In genomic region chr4:15479089-15479912, GRCh38 we compare ENCODE assay signal across 8 cellular contexts. TPM values are rescaled to one million over a fixed set of nuclear protein-coding genes. Genes with fewer than 3 reads are reported as not detected.
DNase-seq lines count a peak whose midpoint lies in the region; ATAC-seq and TF ChIP-seq lines count a peak whose summit lies in the region.

No MANE protein-coding gene starts in this region.

- in situ Hi-C loops in astrocyte of the spinal cord (cut with HindIII; ENCODE audit: low sequenced_read_pairs), result no loop called here

- POLR2A ChIA-PET in HEK293T (lab: Yijun Ruan, JAX), result interaction anchor here (0.8 to 1.3 kb wide), 6 partner anchors 9 to 199 kb away, joined by 3 to 6 read pairs (median 3); partner anchors contain the start of gene CC2D2A

- no peak for ATAC-seq in HG02938 (IDR thresholded peaks at IDR 0.05; ENCODE audit: unreplicated experiment)
- ATAC-seq in HG02981 (IDR thresholded peaks at IDR 0.05; ENCODE audit: unreplicated experiment), result no peak

- peak; percentile 74 for DNase-seq in COR-L47 (lab: John Stamatoyannopoulos, UW)
- peak; percentile 76 for DNase-seq in HEK293T (ENCODE audit: extremely low spot score)
- peak; percentile 41 for DNase-seq in NCI-H510A (lab: John Stamatoyannopoulos, UW)
- peak; percentile 90 for DNase-seq in astrocyte of the spinal cord (ENCODE audit: low read depth, low spot score)
- DNase-seq in hepatic stellate cell (ENCODE audit: low spot score), result peak; percentile 58
- peak; percentile 52 for DNase-seq in pulmonary artery endothelial cell (ENCODE audit: low read depth, low spot score)

- TF ChIP-seq CTCF in astrocyte of the spinal cord (IDR thresholded peaks at IDR 0.05; ENCODE audit: low read depth, low read length), result peak; percentile 78

- peak overlapping the region; percentile 58 for H3K4me3 ChIP-seq in astrocyte of the spinal cord (ENCODE audit: low read depth, low read length)

- CTCF ChIA-PET in HEK293T (lab: Yijun Ruan, JAX), result interaction anchor here (0.6 to 1.7 kb wide), 7 partner anchors 9 to 733 kb away, joined by 3 to 5 read pairs (median 4); partner anchors contain the start of gene CC2D2A

TF ChIP-seq in HEK293T, 16 proteins besides CTCF, POLR2A, EP300 and RAD21:
- no peak; the same call in 1 of the 2 replicates for TF ChIP-seq LEF1 (IDR thresholded peaks at IDR 0.05; ENCODE audit: borderline replicate concordance)
- no peak for TF ChIP-seq FOXM1 (IDR thresholded peaks at IDR 0.05; ENCODE audit: borderline replicate concordance)
- TF ChIP-seq BHLHE40 (IDR thresholded peaks at IDR 0.05; ENCODE audit: borderline replicate concordance), result no peak
- TF ChIP-seq SUZ12 (IDR thresholded peaks at IDR 0.05), result no peak
- TF ChIP-seq FOXK2 (IDR thresholded peaks at IDR 0.05), result no peak
- peak; percentile 80 for TF ChIP-seq L3MBTL2 (conservative IDR thresholded peaks at IDR 0.05)
- TF ChIP-seq FOXA1 (IDR thresholded peaks at IDR 0.05), result no peak
- no peak for TF ChIP-seq PKNOX1 (IDR thresholded peaks at IDR 0.05)
- no peak for TF ChIP-seq ZNF384 (IDR thresholded peaks at IDR 0.05)
- TF ChIP-seq TARDBP (IDR thresholded peaks at IDR 0.05), result no peak
- TF ChIP-seq ARNT (IDR thresholded peaks at IDR 0.05), result no peak
- no peak for TF ChIP-seq CTBP1 (IDR thresholded peaks at IDR 0.05; ENCODE audit: borderline replicate concordance)
- peak; percentile 64 for TF ChIP-seq NFRKB (IDR thresholded peaks at IDR 0.05)
- TF ChIP-seq HDGF (IDR thresholded peaks at IDR 0.05; ENCODE audit: borderline replicate concordance), result no peak

RNA-seq across cellular contexts. Expression of gene CC2D2A, which starts 9.6 kb away (rescaled TPM):
- total RNA-seq in pulmonary artery endothelial cell, result 12.3 and 13.2 TPM in 2 replicates

RNA-seq across cellular contexts. Expression of gene C1QTNF7, which starts 51.5 kb away (rescaled TPM):
- under 0.01 TPM in 1 of 2 replicates, not detected in the other for total RNA-seq in pulmonary artery endothelial cell
